8 cellular contexts compared by ENCODE assay signal in the genomic region with DNA sequence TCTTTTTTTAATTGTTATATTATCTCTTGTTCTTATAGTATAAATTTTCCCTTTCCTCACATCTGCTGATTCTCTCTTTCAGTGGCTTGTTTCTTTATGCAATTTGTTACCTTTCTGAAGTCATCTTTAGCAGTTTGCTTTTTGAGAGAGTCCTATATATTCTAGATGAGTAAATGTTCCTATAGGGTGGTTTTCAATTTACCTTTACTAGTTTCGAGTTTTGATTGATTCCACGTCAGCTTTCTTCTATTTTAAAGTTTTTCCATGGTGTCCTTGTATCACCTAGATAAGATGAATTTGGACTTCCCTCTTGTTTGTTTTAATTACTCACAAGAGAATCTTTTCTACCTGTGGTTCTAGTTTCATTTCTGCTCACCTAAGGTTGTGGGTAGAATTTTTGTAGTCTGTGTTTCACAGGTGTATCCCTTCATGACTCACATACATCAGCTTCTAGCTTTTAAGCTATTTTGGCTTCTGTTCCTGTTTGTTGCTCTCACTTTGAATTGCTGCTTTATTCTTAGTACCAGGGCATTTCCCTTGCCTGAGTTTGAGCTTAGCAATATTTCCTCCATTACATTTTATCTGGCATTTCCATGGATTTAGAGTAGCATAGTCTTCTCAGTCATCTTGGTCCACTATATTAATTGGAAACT. TPM values are rescaled to one million over a fixed set of nuclear protein-coding genes. Genes with fewer than 3 reads are reported as not detected.
A peak's percentile ranks its signal among the peaks of the same experiment; 100 is the strongest.
DNase-seq lines count a peak whose midpoint lies in the region; ATAC-seq and TF ChIP-seq lines count a peak whose summit lies in the region.

No MANE protein-coding gene starts in this region.

- H3K9me3 ChIP-seq in duodenal mucosa (ENCODE audit: control insufficient read depth in 1 of 2, low read length in 2 of 2) (no peaks in the 10 kb centered on the region), neuronal stem cell (replicated peaks in 1 of 2; ENCODE audit: control insufficient read depth in 2 of 2, insufficient read depth in 1 of 2, low read depth in 1 of 2, low read length in 2 of 2) (peaks cover 0 to 4% of the 10 kb centered on the region in 2 donors), endodermal cell (ENCODE audit: control insufficient read depth, low read length) (no peaks in the 10 kb centered on the region)

- no peak overlapping the region for H3K4me3 Mint-ChIP-seq in endodermal cell

- H3K27ac ChIP-seq in duodenal mucosa (ENCODE audit: low read depth, low read length) = no peak overlapping the region
- no peak overlapping the region for H3K27ac ChIP-seq in neuronal stem cell (replicated peaks; ENCODE audit: low read length)
- H3K27ac ChIP-seq in endodermal cell (ENCODE audit: low read depth, low read length) = no peak overlapping the region

- H4K8ac ChIP-seq in neuronal stem cell (ENCODE audit: low read depth, low read length) = no peak overlapping the region

- H2BK5ac ChIP-seq in neuronal stem cell (ENCODE audit: low read length) = no peak overlapping the region

- no peak overlapping the region for H2BK15ac ChIP-seq in neuronal stem cell (ENCODE audit: low read length)

- DNase-seq in HK-2 (ENCODE audit: unreplicated experiment) (no peak), NCI-H2029 (lab: John Stamatoyannopoulos, UW) (no peak), neuronal stem cell (ENCODE audit: low spot score) (no peak), endodermal cell (no peak)

- H3K27me3 Mint-ChIP-seq in endodermal cell (ENCODE audit: insufficient read depth) = no peaks in the 10 kb centered on the region

- no peak overlapping the region for H2AFZ ChIP-seq in neuronal stem cell (ENCODE audit: low read length)

- H3K14ac ChIP-seq in neuronal stem cell (ENCODE audit: low read length) = no peak overlapping the region

- no peak overlapping the region for H2BK12ac ChIP-seq in neuronal stem cell (ENCODE audit: low read length)

- TF ChIP-seq CTCF in endodermal cell (conservative IDR thresholded peaks at IDR 0.05) = no peak

- H3K36me3 Mint-ChIP-seq in endodermal cell (ENCODE audit: low read depth) = peaks cover 6% of the 10 kb centered on the region

- peak overlapping the region; percentile 25 to 56 for H3K4me3 ChIP-seq in duodenal mucosa (ENCODE audit: low read depth in 1 of 2, low read length in 2 of 2)
- H3K4me3 ChIP-seq in neuronal stem cell (ENCODE audit: low read length in 2 of 2) = no peak overlapping the region
- H3K4me3 ChIP-seq in endodermal cell (ENCODE audit: low read length) = no peak overlapping the region

- H3K23ac ChIP-seq in neuronal stem cell (ENCODE audit: low read depth, low read length, poor library complexity) = no peak overlapping the region

- H3K27ac Mint-ChIP-seq in endodermal cell = no peak overlapping the region

- H3K4me1 ChIP-seq in duodenal mucosa (ENCODE audit: control insufficient read depth in 1 of 2, insufficient read depth in 2 of 2, low read length in 2 of 2) = peaks cover 4 to 17% of the 10 kb centered on the region in 2 donors
- H3K4me1 ChIP-seq in neuronal stem cell (ENCODE audit: control insufficient read depth in 2 of 2, insufficient read depth in 1 of 2, low read depth in 1 of 2, low read length in 2 of 2) = peaks cover 0 to 2% of the 10 kb centered on the region in 2 donors
- H3K4me1 ChIP-seq in endodermal cell (ENCODE audit: control insufficient read depth, insufficient read depth, low read length) = no peaks in the 10 kb centered on the region

- H2BK120ac ChIP-seq in neuronal stem cell (ENCODE audit: low read depth, low read length) = no peak overlapping the region

- H3K4me1 Mint-ChIP-seq in endodermal cell = no peaks in the 10 kb centered on the region

- no peak overlapping the region for H3K4ac ChIP-seq in neuronal stem cell (ENCODE audit: low read length)

- H3K4me2 ChIP-seq in neuronal stem cell (ENCODE audit: insufficient read depth, low read length, poor library complexity, severe bottlenecking) = no peak overlapping the region

- peak; percentile 88 for ATAC-seq in GM18517 (IDR thresholded peaks at IDR 0.05; ENCODE audit: unreplicated experiment)
- peak; percentile 88 for ATAC-seq in GM21381 (IDR thresholded peaks at IDR 0.05; ENCODE audit: unreplicated experiment)
- peak; percentile 89 for ATAC-seq in HG03108 (IDR thresholded peaks at IDR 0.05; ENCODE audit: unreplicated experiment)

- no CpG with 5 or more reads among the region's 2 CpGs for WGBS in neuronal stem cell (ENCODE audit: extremely low coverage in 2 of 2, insufficient read length in 2 of 2, insufficient replicate concordance in 1 of 2), 2 donors
- WGBS in endodermal cell (ENCODE audit: insufficient coverage in 1 of 2, insufficient read length in 1 of 2), 2 experiments = 85% methylated on average over 2 of the region's 2 CpGs; no CpG with 5 or more reads in 1 of the 2 experiments

- no peaks in the 10 kb centered on the region for H3K9me3 Mint-ChIP-seq in endodermal cell

- no peaks in the 10 kb centered on the region for H3K79me1 ChIP-seq in neuronal stem cell (ENCODE audit: low read depth, low read length)

- H3K9ac ChIP-seq in duodenal mucosa (ENCODE audit: low read depth in 1 of 2, low read length in 2 of 2) (peak overlapping the region in 1 of 2 donors; percentile 25), neuronal stem cell (ENCODE audit: low read depth, low read length, poor library complexity) (no peak overlapping the region), endodermal cell (ENCODE audit: extremely low read depth, low read length, poor library complexity, severe bottlenecking) (no peak overlapping the region)

- H3K18ac ChIP-seq in neuronal stem cell (ENCODE audit: low read length) = no peak overlapping the region

- no peak overlapping the region for H4K91ac ChIP-seq in neuronal stem cell (ENCODE audit: low read depth, low read length, poor library complexity)

- H2AK5ac ChIP-seq in neuronal stem cell (ENCODE audit: low read depth, low read length) = no peak overlapping the region

- no peaks in the 10 kb centered on the region for H3K36me3 ChIP-seq in duodenal mucosa (ENCODE audit: control insufficient read depth in 1 of 2, insufficient read depth in 2 of 2, low read length in 2 of 2)
- peaks cover 0 to 3% of the 10 kb centered on the region in 2 donors for H3K36me3 ChIP-seq in neuronal stem cell (replicated peaks in 1 of 2; ENCODE audit: control insufficient read depth in 2 of 2, insufficient read depth in 2 of 2, low read length in 2 of 2)
- no peaks in the 10 kb centered on the region for H3K36me3 ChIP-seq in endodermal cell (ENCODE audit: control insufficient read depth, insufficient read depth, low read length)

- H3K27me3 ChIP-seq in duodenal mucosa (ENCODE audit: control insufficient read depth in 1 of 2, insufficient read depth in 2 of 2, low read length in 2 of 2) = no peaks in the 10 kb centered on the region
- H3K27me3 ChIP-seq in neuronal stem cell (ENCODE audit: control insufficient read depth in 3 of 3, insufficient read depth in 3 of 3, low read depth in 1 of 3, low read length in 3 of 3) = no peaks in the 10 kb centered on the region
- H3K27me3 ChIP-seq in endodermal cell (ENCODE audit: control insufficient read depth, insufficient read depth, low read length, poor library complexity, severe bottlenecking) = no peaks in the 10 kb centered on the region

RNA-seq across cellular contexts. Expression of gene TEX9, which starts 6.4 kb away (rescaled TPM):
- polyA plus RNA-seq in neuronal stem cell (2013, experiment 1 of 2) = 7.8 TPM
- 7.0 TPM for polyA plus RNA-seq in neuronal stem cell (2013, experiment 2 of 2)
- 10 to 100 TPM in 1 of 2 donors, 1 to 10 TPM in 1; 8.7 to 10.2 TPM for total RNA-seq in endodermal cell
- 19.3 TPM for polyA plus RNA-seq in endodermal cell (2013, experiment 1 of 2)
- 21.3 TPM for polyA plus RNA-seq in endodermal cell (2013, experiment 2 of 2)

Comparison
In these comparisons a context has a peak if more than half of its experiments do, and no peak if none do; other contexts are left out.
1. H3K4me3 ChIP-seq: peak in duodenal mucosa (2 of 2); none in neuronal stem cell (0 of 2) and endodermal cell (single experiment).
2. Peak in every context shown above with its lines, with median percentiles within 50 percentile points of each other: ATAC-seq.